ENCODE assay signal across 22 cellular contexts in the genomic region with DNA sequence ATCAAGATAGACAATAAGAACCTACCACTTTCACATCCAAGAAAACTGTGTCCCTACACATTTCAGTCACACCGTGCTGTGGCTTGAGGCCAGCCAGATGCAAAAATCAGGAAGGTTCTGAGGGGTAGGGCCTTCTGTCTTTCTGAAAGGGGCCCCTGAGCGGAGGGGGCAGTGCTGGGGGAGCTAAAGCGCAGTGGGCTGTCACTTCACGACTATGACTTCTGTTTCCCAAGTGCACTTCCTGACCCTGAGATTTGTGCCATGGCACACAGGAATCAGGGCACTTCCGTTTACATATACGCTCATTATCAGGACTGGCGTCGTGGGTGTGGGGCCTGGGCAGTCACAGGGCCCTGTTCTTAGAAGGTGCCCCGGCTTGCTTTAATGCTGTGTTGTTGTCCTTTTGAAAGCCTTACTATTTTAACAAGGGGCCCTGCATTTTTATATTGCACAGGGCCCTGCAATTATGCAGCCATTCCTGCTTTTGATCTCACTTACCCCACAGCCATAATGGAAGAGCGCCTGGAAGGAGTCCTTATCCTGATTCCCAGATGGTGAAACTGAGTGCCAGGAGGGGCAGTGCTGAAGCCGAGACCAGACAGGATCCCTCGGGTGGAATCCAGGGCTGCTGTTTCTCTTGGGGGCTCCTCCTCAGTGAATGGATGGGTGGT. TPM values are rescaled to one million over a fixed set of nuclear protein-coding genes. Genes with fewer than 3 reads are reported as not detected.
A peak's percentile ranks its signal among the peaks of the same experiment; 100 is the strongest.
DNase-seq lines count a peak whose midpoint lies in the region; ATAC-seq, FAIRE-seq and TF ChIP-seq lines count a peak whose summit lies in the region.
"Had no signal": no experiment of that assay in that cellular context is flagged by ENCODE, and none has a peak within 500 bp of the region (broad histone marks: within the 10 kb centered on the region; RNA-seq: fewer than 3 reads in every experiment).

No MANE protein-coding gene starts in this region.

- no peak for DNase-seq in GM12891 (ENCODE audit: insufficient read length, low spot score)
- peak; percentile 79 for DNase-seq in colonic mucosa
- DNase-seq in right lobe of liver, result peak; percentile 69 to 82 (median 77)
- peak; percentile 62 for DNase-seq in spleen
- DNase-seq in pons (ENCODE audit: low spot score), result no peak
- no peak for DNase-seq in activated naive CD4-positive, alpha-beta T cell treated with anti-CD3 and anti-CD28 coated beads for 36 hours
- DNase-seq in sigmoid colon, result no peak
- DNase-seq: Caco-2; caudate nucleus; heart left ventricle; mesendoderm; NCI-H526; nucleus accumbens; SHP77 treated with DMSO at 0.1 percent for 48 hours; stimulated activated CD4-positive, alpha-beta T cell treated with anti-CD3 and anti-CD28 coated beads, Interleukin-2, amount 100 ng/mL, for 24 hours; stimulated activated naive CD8-positive, alpha-beta T cell treated with anti-CD3 and anti-CD28 coated beads, Interleukin-15, amount 100 ng/mL, for 72 hours; uterus had no signal

- H3K36me3 Mint-ChIP-seq in activated naive CD4-positive, alpha-beta T cell treated with anti-CD3 and anti-CD28 coated beads for 36 hours (ENCODE audit: low read depth), result no peaks in the 10 kb centered on the region

- no peaks in the 10 kb centered on the region for H3K27me3 ChIP-seq in colonic mucosa
- H3K27me3 ChIP-seq in right lobe of liver, result no peaks in the 10 kb centered on the region
- no peaks in the 10 kb centered on the region for H3K27me3 ChIP-seq in spleen (replicated peaks in 1 of 7)
- no peaks in the 10 kb centered on the region for H3K27me3 ChIP-seq in sigmoid colon
- H3K27me3 ChIP-seq: adrenal gland, heart left ventricle, uterus had no signal

- H3K27me3 Mint-ChIP-seq in activated naive CD4-positive, alpha-beta T cell treated with anti-CD3 and anti-CD28 coated beads for 36 hours (ENCODE audit: low read depth), result no peaks in the 10 kb centered on the region
- H3K27me3 Mint-ChIP-seq: activated T-helper 17 cell treated with anti-CD3 and anti-CD28 coated beads, Interleukin-2, amount 50 U/mL, for 72 hours; stimulated activated naive CD8-positive, alpha-beta T cell treated with anti-CD3 and anti-CD28 coated beads, Interleukin-15, amount 100 ng/mL, for 72 hours had no signal

- H3K9ac ChIP-seq in colonic mucosa (ENCODE audit: low read depth in 2 of 2, low read length in 2 of 2), result peak overlapping the region; percentile 53 to 75

- H3K4me1 ChIP-seq in colonic mucosa (no peaks in the 10 kb centered on the region), right lobe of liver (peaks cover 0 to 21% (median 2%) of the 10 kb centered on the region in 4 donors), spleen (peaks cover 5 to 20% (median 15%) of the 10 kb centered on the region in 6 donors), sigmoid colon (no peaks in the 10 kb centered on the region)
- H3K4me1 ChIP-seq: adrenal gland, Caco-2, uterus had no signal

- CTCF ChIA-PET in activated naive CD4-positive, alpha-beta T cell treated with anti-CD3 and anti-CD28 coated beads for 36 hours (lab: Charles Lee), result interaction anchor here (1.5 kb wide), 1 partner anchor 41 kb away, joined by 6 read pairs; no protein-coding TSS in a partner anchor

- H3K4me3 ChIP-seq in colonic mucosa, result peak overlapping the region; percentile 18
- peak overlapping the region; percentile 54 to 58 (median 56) for H3K4me3 ChIP-seq in right lobe of liver
- H3K4me3 ChIP-seq in spleen, result no peak overlapping the region
- no peak overlapping the region for H3K4me3 ChIP-seq in sigmoid colon
- H3K4me3 ChIP-seq: adrenal gland, heart left ventricle, uterus had no signal

- TF ChIP-seq EP300 in sigmoid colon (IDR thresholded peaks at IDR 0.05), result no peak

- H3K9me3 ChIP-seq in colonic mucosa, result no peaks in the 10 kb centered on the region
- no peaks in the 10 kb centered on the region for H3K9me3 ChIP-seq in right lobe of liver
- peaks cover 0 to 3% (median 0%) of the 10 kb centered on the region in 8 donors for H3K9me3 ChIP-seq in spleen
- H3K9me3 ChIP-seq in sigmoid colon, result peaks cover 0 to under 1% (median 0%) of the 10 kb centered on the region in 4 donors
- H3K9me3 ChIP-seq: adrenal gland, Caco-2, uterus had no signal

- FAIRE-seq in GM12891 (lab: Jason Lieb, UNC), result peak; percentile 56

- intact Hi-C loops in colonic mucosa (cut with DNase I), result no loop called here
- intact Hi-C loops in right lobe of liver (cut with DNase I), result no loop called here
- intact Hi-C loops in spleen (cut with DNase I; ENCODE audit: low total_unique reads), result no loop called here
- intact Hi-C loops in activated naive CD4-positive, alpha-beta T cell treated with anti-CD3 and anti-CD28 coated beads for 36 hours (cut with micrococcal nuclease), result no loop called here
- intact Hi-C loops in sigmoid colon (cut with DNase I), result no loop called here

- H3K36me3 ChIP-seq in colonic mucosa (no peaks in the 10 kb centered on the region), right lobe of liver (no peaks in the 10 kb centered on the region), spleen (no peaks in the 10 kb centered on the region), sigmoid colon (no peaks in the 10 kb centered on the region)
- H3K36me3 ChIP-seq: adrenal gland, heart left ventricle, uterus had no signal

- TF ChIP-seq POLR2A in GM12891 (IDR thresholded peaks at IDR 0.05; ENCODE audit: low read depth, low read length), result no peak
- peak; percentile 22 for TF ChIP-seq POLR2A in right lobe of liver (IDR thresholded peaks at IDR 0.05)
- TF ChIP-seq POLR2A in spleen (IDR thresholded peaks at IDR 0.05), result no peak
- no peak for TF ChIP-seq POLR2A in sigmoid colon (IDR thresholded peaks at IDR 0.05)

- no peaks in the 10 kb centered on the region for H3K4me1 Mint-ChIP-seq in activated naive CD4-positive, alpha-beta T cell treated with anti-CD3 and anti-CD28 coated beads for 36 hours (ENCODE audit: low read depth)
- H3K4me1 Mint-ChIP-seq: activated T-helper 17 cell treated with anti-CD3 and anti-CD28 coated beads, Interleukin-2, amount 50 U/mL, for 72 hours; stimulated activated naive CD8-positive, alpha-beta T cell treated with anti-CD3 and anti-CD28 coated beads, Interleukin-15, amount 100 ng/mL, for 72 hours had no signal

- no peaks in the 10 kb centered on the region for H3K9me3 Mint-ChIP-seq in activated naive CD4-positive, alpha-beta T cell treated with anti-CD3 and anti-CD28 coated beads for 36 hours
- H3K9me3 Mint-ChIP-seq: activated T-helper 17 cell treated with anti-CD3 and anti-CD28 coated beads, Interleukin-2, amount 50 U/mL, for 72 hours had no signal

- H3K27ac ChIP-seq in colonic mucosa (peak overlapping the region; percentile 85), right lobe of liver (peak overlapping the region; percentile 68 to 88 (median 83)), spleen (peak overlapping the region in 2 of 8 donors; percentile 28 to 45), sigmoid colon (no peak overlapping the region)
- H3K27ac ChIP-seq: adrenal gland, heart left ventricle, uterus had no signal

- no peak overlapping the region for H3K4me3 Mint-ChIP-seq in activated naive CD4-positive, alpha-beta T cell treated with anti-CD3 and anti-CD28 coated beads for 36 hours
- H3K4me3 Mint-ChIP-seq: activated T-helper 17 cell treated with anti-CD3 and anti-CD28 coated beads, Interleukin-2, amount 50 U/mL, for 72 hours; stimulated activated naive CD8-positive, alpha-beta T cell treated with anti-CD3 and anti-CD28 coated beads, Interleukin-15, amount 100 ng/mL, for 72 hours had no signal

- WGBS in right lobe of liver (ENCODE audit: insufficient coverage, low coverage, low lambda C conversion rate, missing lambda C conversion rate), result 20% methylated on average over 7 of the region's 12 CpGs
- 31 to 40% (median 32%) methylated on average over 11 to 12 of the region's 12 CpGs for WGBS in spleen, 5 donors
- WGBS in sigmoid colon, 2 donors, result 12 to 38% methylated on average over 12 of the region's 12 CpGs

- TF ChIP-seq CTCF in colonic mucosa (IDR thresholded peaks at IDR 0.05), result no peak
- TF ChIP-seq CTCF in right lobe of liver (IDR thresholded peaks at IDR 0.05), result no peak
- no peak for TF ChIP-seq CTCF in spleen (IDR thresholded peaks at IDR 0.05 in 8 of 11, conservative IDR thresholded peaks at IDR 0.05 in 3 of 11)
- TF ChIP-seq CTCF in sigmoid colon (IDR thresholded peaks at IDR 0.05), result no peak

- ATAC-seq in right lobe of liver (peak; percentile 82 to 85 (median 83)), GM18870 (IDR thresholded peaks at IDR 0.05; ENCODE audit: unreplicated experiment) (no peak)
- ATAC-seq: activated T-helper 17 cell treated with anti-CD3 and anti-CD28 coated beads, Interleukin-2, amount 50 U/mL, for 72 hours; sciatic nerve; stimulated activated naive CD8-positive, alpha-beta T cell treated with anti-CD3 and anti-CD28 coated beads, Interleukin-15, amount 100 ng/mL, for 72 hours had no signal

- H3K27ac Mint-ChIP-seq in activated naive CD4-positive, alpha-beta T cell treated with anti-CD3 and anti-CD28 coated beads for 36 hours, result no peak overlapping the region
- H3K27ac Mint-ChIP-seq: activated T-helper 17 cell treated with anti-CD3 and anti-CD28 coated beads, Interleukin-2, amount 50 U/mL, for 72 hours had no signal

TF ChIP-seq in GM12891, 5 proteins besides CTCF, POLR2A, EP300 and RAD21 (continues in another document):
- TF ChIP-seq POLR2AphosphoS5 (IDR thresholded peaks at IDR 0.05; ENCODE audit: low read depth, low read length) (no peak), SPI1 (IDR thresholded peaks at IDR 0.05; ENCODE audit: low read depth, low read length) (no peak), PAX5 (IDR thresholded peaks at IDR 0.05; ENCODE audit: insufficient read depth, low read length, severe bottlenecking) (no peak)

RNA-seq across cellular contexts. Expression of a gene that starts 0.6 kb away (rescaled TPM):
- polyA plus RNA-seq in GM12891 (2012; ENCODE audit: low read depth, missing spikeins), result 0.44 TPM
- total RNA-seq in colonic mucosa (10 to 100 TPM; 25.6 to 34.0 TPM), right lobe of liver (10 to 100 TPM; 16.4 to 20.9 (median 20.2) TPM), spleen (under 1 TPM in 3 of 7 donors, not detected in 4; 0.23 to 0.79 (median 0.43) TPM), sigmoid colon (under 1 TPM in 2 of 4 donors, not detected in 2; 0.28 to 0.36 TPM)
- polyA plus RNA-seq in spleen (under 1 TPM in 2 of 3 donors, not detected in 1; 0.26 to 0.45 TPM), sigmoid colon (10 to 100 TPM; 10.8 to 13.9 (median 13.6) TPM)
- total RNA-seq in activated naive CD4-positive, alpha-beta T cell treated with anti-CD3 and anti-CD28 coated beads for 36 hours, result under 1 TPM in 1 of 2 experiments, not detected in 1; 0.12 TPM
- total RNA-seq: T-helper 1 cell treated with Interleukin-12 subunit alpha and Interleukin-12 subunit beta and Interleukin-4 antibody, amounts not matched to agents 30 ng/mL and 1 ng/mL, for 36 hours had no signal

RNA-seq across cellular contexts. Expression of a gene that starts 20.0 kb away (rescaled TPM):
- not detected for polyA plus RNA-seq in GM12891 (2012; ENCODE audit: low read depth, missing spikeins)
- total RNA-seq in colonic mucosa, result not detected
- total RNA-seq in right lobe of liver, result not detected
- not detected for total RNA-seq in spleen
- polyA plus RNA-seq in spleen, result not detected
- total RNA-seq in activated naive CD4-positive, alpha-beta T cell treated with anti-CD3 and anti-CD28 coated beads for 36 hours, result not detected
- not detected for total RNA-seq in sigmoid colon
- polyA plus RNA-seq in sigmoid colon, result not detected
- total RNA-seq: activated T-helper 17 cell treated with anti-CD3 and anti-CD28 coated beads, Interleukin-2, amount 50 U/mL, for 72 hours; adrenal gland; Caco-2; heart left ventricle; sciatic nerve; T-helper 1 cell treated with Interleukin-12 subunit alpha and Interleukin-12 subunit beta and Interleukin-4 antibody, amounts not matched to agents 30 ng/mL and 1 ng/mL, for 36 hours; uterus had no signal
- polyA plus RNA-seq: adrenal gland, heart left ventricle had no signal

RNA-seq across cellular contexts. Expression of a gene that starts 47.7 kb away (rescaled TPM):
- 62.2 TPM for polyA plus RNA-seq in GM12891 (2012; ENCODE audit: low read depth, missing spikeins)
- total RNA-seq in colonic mucosa (1 to 10 TPM; 6.5 to 7.1 TPM), right lobe of liver (1 to 10 TPM; 3.5 to 8.1 (median 5.5) TPM), spleen (100 to 1,000 TPM; 172 to 246 (median 186) TPM), sigmoid colon (10 to 100 TPM in 1 of 4 donors, 1 to 10 TPM in 3; 6.4 to 20.8 (median 9.4) TPM)
- polyA plus RNA-seq in spleen (10 to 100 TPM; 71.1 to 97.8 (median 97.4) TPM), sigmoid colon (10 to 100 TPM in 1 of 3 donors, 1 to 10 TPM in 2; 4.2 to 44.8 (median 4.4) TPM)
- 10 to 100 TPM; 50.9 to 51.0 TPM for total RNA-seq in activated naive CD4-positive, alpha-beta T cell treated with anti-CD3 and anti-CD28 coated beads for 36 hours
- total RNA-seq: Caco-2 had no signal

Comparison
In these comparisons a context has a peak if more than half of its experiments do, and no peak if none do; other contexts are left out.
1. DNase-seq: peak in colonic mucosa (single experiment), right lobe of liver (3 of 3) and spleen (single experiment); none in GM12891 (single experiment), pons (single experiment), activated naive CD4-positive, alpha-beta T cell treated with anti-CD3 and anti-CD28 coated beads for 36 hours (single experiment) and sigmoid colon (single experiment).
2. H3K27ac ChIP-seq: peak in colonic mucosa (single experiment) and right lobe of liver (3 of 3); none in sigmoid colon (0 of 4).
3. H3K4me3 ChIP-seq: peak in colonic mucosa (single experiment) and right lobe of liver (3 of 3); none in spleen (0 of 8) and sigmoid colon (0 of 4).
4. RNA of a gene that starts 0.6 kb away (total RNA-seq): 25.6 to 34.0 TPM in colonic mucosa and 16.4 to 20.9 TPM in right lobe of liver; 0.28 to 0.36 TPM in sigmoid colon, 0.23 to 0.79 TPM in spleen and 0.12 TPM in activated naive CD4-positive, alpha-beta T cell treated with anti-CD3 and anti-CD28 coated beads for 36 hours; every median in the first group is over 4 times any median in the second.